1 cellular context compared by ENCODE assay signal in genomic region chr4:26782168-26782829, GRCh38.
TF ChIP-seq lines count a peak whose summit lies in the region.

No MANE protein-coding gene starts in this region.

TF ChIP-seq in K562, 482 proteins besides CTCF, POLR2A, EP300 and RAD21 (continued from another document and continues in another):
- TF ChIP-seq MAFF (IDR thresholded peaks at IDR 0.05; ENCODE audit: low read length) (no peak), ZNF778 (CRISPR knock-in tag; IDR thresholded peaks at IDR 0.05) (no peak), RBM17 (IDR thresholded peaks at IDR 0.05; ENCODE audit: borderline replicate concordance, low read depth, low read length) (no peak), LARP7 (IDR thresholded peaks at IDR 0.05) (no peak), SMARCB1 (IDR thresholded peaks at IDR 0.05; ENCODE audit: insufficient read length, low read depth) (no peak), NR3C1 (CRISPR knock-in tag; IDR thresholded peaks at IDR 0.05) (no peak), ZNF133 (CRISPR knock-in tag; IDR thresholded peaks at IDR 0.05) (no peak), WHSC1 (IDR thresholded peaks at IDR 0.05; ENCODE audit: low read length) (no peak), CXXC5 (CRISPR knock-in tag; IDR thresholded peaks at IDR 0.05) (peak; percentile 60), MEIS2 (IDR thresholded peaks at IDR 0.05; ENCODE audit: partially characterized antibody) (peak; percentile 98), ZC3H8 (IDR thresholded peaks at IDR 0.05) (no peak), RBM25 (IDR thresholded peaks at IDR 0.05; ENCODE audit: low read depth, low read length, severe bottlenecking) (no peak), ZKSCAN3 (CRISPR knock-in tag; IDR thresholded peaks at IDR 0.05) (no peak), SIRT6 (IDR thresholded peaks at IDR 0.05; ENCODE audit: low read depth, low read length) (no peak), HOMEZ (CRISPR knock-in tag; IDR thresholded peaks at IDR 0.05) (no peak), CEBPZ (IDR thresholded peaks at IDR 0.05; ENCODE audit: borderline replicate concordance, low read depth, low read length) (no peak), RBM39 (optimal IDR thresholded peaks at IDR 0.05; ENCODE audit: low read depth, low read length) (no peak), TRIM25 (IDR thresholded peaks at IDR 0.05; ENCODE audit: borderline replicate concordance) (no peak), MYNN (IDR thresholded peaks at IDR 0.05) (peak; percentile 61; the same call in 1 of the 2 replicates), MYNN (CRISPR knock-in tag; IDR thresholded peaks at IDR 0.05) (no peak), FIP1L1 (IDR thresholded peaks at IDR 0.05; ENCODE audit: low read depth, low read length, poor library complexity, severe bottlenecking) (no peak), USF1 (CRISPR knock-in tag; IDR thresholded peaks at IDR 0.05) (0 out of 2 replicates have a peak, but pooled peaks have one; percentile 30), HDAC8 (tag; IDR thresholded peaks at IDR 0.05) (no peak), HMG20B (CRISPR knock-in tag; IDR thresholded peaks at IDR 0.05) (no peak), ZEB2 (IDR thresholded peaks at IDR 0.05) (no peak), CCAR2 (IDR thresholded peaks at IDR 0.05; ENCODE audit: low read depth, low read length) (no peak), ZNF551 (CRISPR knock-in tag; IDR thresholded peaks at IDR 0.05) (no peak), FOXP4 (CRISPR knock-in tag; IDR thresholded peaks at IDR 0.05; ENCODE audit: borderline replicate concordance) (no peak), SMARCA5 (IDR thresholded peaks at IDR 0.05) (no peak), DEAF1 (CRISPR knock-in tag; IDR thresholded peaks at IDR 0.05) (0 out of 2 replicates have a peak, but pooled peaks have one; percentile 2)
- TF ChIP-seq, protein P1, sequence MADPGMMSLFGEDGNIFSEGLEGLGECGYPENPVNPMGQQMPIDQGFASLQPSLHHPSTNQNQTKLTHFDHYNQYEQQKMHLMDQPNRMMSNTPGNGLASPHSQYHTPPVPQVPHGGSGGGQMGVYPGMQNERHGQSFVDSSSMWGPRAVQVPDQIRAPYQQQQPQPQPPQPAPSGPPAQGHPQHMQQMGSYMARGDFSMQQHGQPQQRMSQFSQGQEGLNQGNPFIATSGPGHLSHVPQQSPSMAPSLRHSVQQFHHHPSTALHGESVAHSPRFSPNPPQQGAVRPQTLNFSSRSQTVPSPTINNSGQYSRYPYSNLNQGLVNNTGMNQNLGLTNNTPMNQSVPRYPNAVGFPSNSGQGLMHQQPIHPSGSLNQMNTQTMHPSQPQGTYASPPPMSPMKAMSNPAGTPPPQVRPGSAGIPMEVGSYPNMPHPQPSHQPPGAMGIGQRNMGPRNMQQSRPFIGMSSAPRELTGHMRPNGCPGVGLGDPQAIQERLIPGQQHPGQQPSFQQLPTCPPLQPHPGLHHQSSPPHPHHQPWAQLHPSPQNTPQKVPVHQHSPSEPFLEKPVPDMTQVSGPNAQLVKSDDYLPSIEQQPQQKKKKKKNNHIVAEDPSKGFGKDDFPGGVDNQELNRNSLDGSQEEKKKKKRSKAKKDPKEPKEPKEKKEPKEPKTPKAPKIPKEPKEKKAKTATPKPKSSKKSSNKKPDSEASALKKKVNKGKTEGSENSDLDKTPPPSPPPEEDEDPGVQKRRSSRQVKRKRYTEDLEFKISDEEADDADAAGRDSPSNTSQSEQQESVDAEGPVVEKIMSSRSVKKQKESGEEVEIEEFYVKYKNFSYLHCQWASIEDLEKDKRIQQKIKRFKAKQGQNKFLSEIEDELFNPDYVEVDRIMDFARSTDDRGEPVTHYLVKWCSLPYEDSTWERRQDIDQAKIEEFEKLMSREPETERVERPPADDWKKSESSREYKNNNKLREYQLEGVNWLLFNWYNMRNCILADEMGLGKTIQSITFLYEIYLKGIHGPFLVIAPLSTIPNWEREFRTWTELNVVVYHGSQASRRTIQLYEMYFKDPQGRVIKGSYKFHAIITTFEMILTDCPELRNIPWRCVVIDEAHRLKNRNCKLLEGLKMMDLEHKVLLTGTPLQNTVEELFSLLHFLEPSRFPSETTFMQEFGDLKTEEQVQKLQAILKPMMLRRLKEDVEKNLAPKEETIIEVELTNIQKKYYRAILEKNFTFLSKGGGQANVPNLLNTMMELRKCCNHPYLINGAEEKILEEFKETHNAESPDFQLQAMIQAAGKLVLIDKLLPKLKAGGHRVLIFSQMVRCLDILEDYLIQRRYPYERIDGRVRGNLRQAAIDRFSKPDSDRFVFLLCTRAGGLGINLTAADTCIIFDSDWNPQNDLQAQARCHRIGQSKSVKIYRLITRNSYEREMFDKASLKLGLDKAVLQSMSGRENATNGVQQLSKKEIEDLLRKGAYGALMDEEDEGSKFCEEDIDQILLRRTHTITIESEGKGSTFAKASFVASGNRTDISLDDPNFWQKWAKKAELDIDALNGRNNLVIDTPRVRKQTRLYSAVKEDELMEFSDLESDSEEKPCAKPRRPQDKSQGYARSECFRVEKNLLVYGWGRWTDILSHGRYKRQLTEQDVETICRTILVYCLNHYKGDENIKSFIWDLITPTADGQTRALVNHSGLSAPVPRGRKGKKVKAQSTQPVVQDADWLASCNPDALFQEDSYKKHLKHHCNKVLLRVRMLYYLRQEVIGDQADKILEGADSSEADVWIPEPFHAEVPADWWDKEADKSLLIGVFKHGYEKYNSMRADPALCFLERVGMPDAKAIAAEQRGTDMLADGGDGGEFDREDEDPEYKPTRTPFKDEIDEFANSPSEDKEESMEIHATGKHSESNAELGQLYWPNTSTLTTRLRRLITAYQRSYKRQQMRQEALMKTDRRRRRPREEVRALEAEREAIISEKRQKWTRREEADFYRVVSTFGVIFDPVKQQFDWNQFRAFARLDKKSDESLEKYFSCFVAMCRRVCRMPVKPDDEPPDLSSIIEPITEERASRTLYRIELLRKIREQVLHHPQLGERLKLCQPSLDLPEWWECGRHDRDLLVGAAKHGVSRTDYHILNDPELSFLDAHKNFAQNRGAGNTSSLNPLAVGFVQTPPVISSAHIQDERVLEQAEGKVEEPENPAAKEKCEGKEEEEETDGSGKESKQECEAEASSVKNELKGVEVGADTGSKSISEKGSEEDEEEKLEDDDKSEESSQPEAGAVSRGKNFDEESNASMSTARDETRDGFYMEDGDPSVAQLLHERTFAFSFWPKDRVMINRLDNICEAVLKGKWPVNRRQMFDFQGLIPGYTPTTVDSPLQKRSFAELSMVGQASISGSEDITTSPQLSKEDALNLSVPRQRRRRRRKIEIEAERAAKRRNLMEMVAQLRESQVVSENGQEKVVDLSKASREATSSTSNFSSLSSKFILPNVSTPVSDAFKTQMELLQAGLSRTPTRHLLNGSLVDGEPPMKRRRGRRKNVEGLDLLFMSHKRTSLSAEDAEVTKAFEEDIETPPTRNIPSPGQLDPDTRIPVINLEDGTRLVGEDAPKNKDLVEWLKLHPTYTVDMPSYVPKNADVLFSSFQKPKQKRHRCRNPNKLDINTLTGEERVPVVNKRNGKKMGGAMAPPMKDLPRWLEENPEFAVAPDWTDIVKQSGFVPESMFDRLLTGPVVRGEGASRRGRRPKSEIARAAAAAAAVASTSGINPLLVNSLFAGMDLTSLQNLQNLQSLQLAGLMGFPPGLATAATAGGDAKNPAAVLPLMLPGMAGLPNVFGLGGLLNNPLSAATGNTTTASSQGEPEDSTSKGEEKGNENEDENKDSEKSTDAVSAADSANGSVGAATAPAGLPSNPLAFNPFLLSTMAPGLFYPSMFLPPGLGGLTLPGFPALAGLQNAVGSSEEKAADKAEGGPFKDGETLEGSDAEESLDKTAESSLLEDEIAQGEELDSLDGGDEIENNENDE (IDR thresholded peaks at IDR 0.05; ENCODE audit: low read depth, low read length): no peak
